1 cellular context compared by ENCODE assay signal in genomic region chr19:12035220-12036172, GRCh38.
TF ChIP-seq lines count a peak whose summit lies in the region.

ZNF433 (minus strand) TSS chr19:12035679; CDS start chr19:12035539, 140 bp downstream.

TF ChIP-seq in HepG2, 621 proteins besides CTCF, POLR2A, EP300 and RAD21 (continued from another document):
- TF ChIP-seq ZNF609 (CRISPR knock-in tag; IDR thresholded peaks at IDR 0.05; ENCODE audit: borderline replicate concordance): 0 out of 2 replicates have a peak, but pooled peaks have one; percentile 20
- TF ChIP-seq CC2D1A (CRISPR knock-in tag; IDR thresholded peaks at IDR 0.05): no peak
- TF ChIP-seq PHB2 (IDR thresholded peaks at IDR 0.05; ENCODE audit: partially characterized antibody): no peak
- no peak for TF ChIP-seq ZNF382 (CRISPR knock-in tag; IDR thresholded peaks at IDR 0.05; ENCODE audit: borderline replicate concordance)
- no peak for TF ChIP-seq MAF1 (CRISPR knock-in tag; IDR thresholded peaks at IDR 0.05; ENCODE audit: borderline replicate concordance)
- no peak for TF ChIP-seq MTA3 (CRISPR knock-in tag; IDR thresholded peaks at IDR 0.05)
- peak; percentile 30; the same call in 1 of the 2 replicates for TF ChIP-seq HNF1B (CRISPR knock-in tag; IDR thresholded peaks at IDR 0.05)
- peak; percentile 39 for TF ChIP-seq ASH2L (IDR thresholded peaks at IDR 0.05; ENCODE audit: insufficient read length, low read depth, low read length)
- TF ChIP-seq ZNF468 (CRISPR knock-in tag; IDR thresholded peaks at IDR 0.05): no peak
- no peak for TF ChIP-seq ZBTB37 (CRISPR knock-in tag; IDR thresholded peaks at IDR 0.05)
- TF ChIP-seq ZNF530 (CRISPR knock-in tag; IDR thresholded peaks at IDR 0.05; ENCODE audit: low read depth): no peak
- TF ChIP-seq ZNF362 (CRISPR knock-in tag; IDR thresholded peaks at IDR 0.05; ENCODE audit: borderline replicate concordance): no peak
- TF ChIP-seq ZNF615 (CRISPR knock-in tag; IDR thresholded peaks at IDR 0.05; ENCODE audit: borderline replicate concordance): no peak
- no peak for TF ChIP-seq ZNF672 (CRISPR knock-in tag; IDR thresholded peaks at IDR 0.05)
- peak; percentile 71 for TF ChIP-seq RBFOX2 (IDR thresholded peaks at IDR 0.05; ENCODE audit: low read depth, low read length)
- no peak for TF ChIP-seq STAG1 (CRISPR knock-in tag; IDR thresholded peaks at IDR 0.05)
- TF ChIP-seq DBP (CRISPR knock-in tag; IDR thresholded peaks at IDR 0.05; ENCODE audit: not compliant biosample characterization): no peak
- TF ChIP-seq RBM22 (optimal IDR thresholded peaks at IDR 0.05; ENCODE audit: low read length): no peak
- peak; percentile 50 for TF ChIP-seq HNRNPLL (IDR thresholded peaks at IDR 0.05; ENCODE audit: low read depth, low read length, poor library complexity, severe bottlenecking)
- peak; percentile 68; the same call in 1 of the 2 replicates for TF ChIP-seq ZNF589 (CRISPR knock-in tag; conservative IDR thresholded peaks at IDR 0.05)
- no peak for TF ChIP-seq ZEB1 (IDR thresholded peaks at IDR 0.05; ENCODE audit: insufficient replicate concordance, low read depth)
- TF ChIP-seq ZIK1 (CRISPR knock-in tag; IDR thresholded peaks at IDR 0.05; ENCODE audit: borderline replicate concordance, low read depth): no peak
- TF ChIP-seq IRF2 (CRISPR knock-in tag; IDR thresholded peaks at IDR 0.05): peak; percentile 56; the same call in 1 of the 2 replicates
- no peak for TF ChIP-seq PITX1 (CRISPR knock-in tag; IDR thresholded peaks at IDR 0.05)
- no peak for TF ChIP-seq JDP2 (CRISPR knock-in tag; IDR thresholded peaks at IDR 0.05; ENCODE audit: borderline replicate concordance)
- peak; percentile 40; the same call in 1 of the 2 replicates for TF ChIP-seq ZZZ3 (CRISPR knock-in tag; IDR thresholded peaks at IDR 0.05; ENCODE audit: borderline replicate concordance)
- no peak for TF ChIP-seq ZNF652 (CRISPR knock-in tag; IDR thresholded peaks at IDR 0.05; ENCODE audit: borderline replicate concordance, low read depth)
- no peak for TF ChIP-seq ZNF460 (CRISPR knock-in tag; IDR thresholded peaks at IDR 0.05; ENCODE audit: borderline replicate concordance)
- TF ChIP-seq MLX (CRISPR knock-in tag; IDR thresholded peaks at IDR 0.05): no peak
- peak; percentile 39; the same call in 1 of the 2 replicates for TF ChIP-seq ARNTL (CRISPR knock-in tag; IDR thresholded peaks at IDR 0.05)
- no peak for TF ChIP-seq SIX1 (CRISPR knock-in tag; IDR thresholded peaks at IDR 0.05; ENCODE audit: borderline replicate concordance)
- no peak for TF ChIP-seq ZNF720 (CRISPR knock-in tag; IDR thresholded peaks at IDR 0.05)
- no peak for TF ChIP-seq ZNF766 (CRISPR knock-in tag; IDR thresholded peaks at IDR 0.05; ENCODE audit: borderline replicate concordance)
- no peak for TF ChIP-seq E2F2 (CRISPR knock-in tag; IDR thresholded peaks at IDR 0.05; ENCODE audit: borderline replicate concordance)
- peak; percentile 47 for TF ChIP-seq PAXIP1 (CRISPR knock-in tag; conservative IDR thresholded peaks at IDR 0.05)
